11 cellular contexts compared by ENCODE assay signal in genomic region chr2:173874899-173875247, GRCh38.
DNase-seq lines count a peak whose midpoint lies in the region; ATAC-seq, FAIRE-seq and TF ChIP-seq lines count a peak whose summit lies in the region.
"Had no signal": no experiment of that assay in that cellular context is flagged by ENCODE, and none has a peak within 500 bp of the region (broad histone marks: within the 10 kb centered on the region; RNA-seq: fewer than 3 reads in every experiment).

No MANE protein-coding gene starts in this region.

- peaks cover 19 to 54% of the 10 kb centered on the region in 2 donors for H3K27me3 Mint-ChIP-seq in effector memory CD8-positive, alpha-beta T cell

- peak; percentile 76 for FAIRE-seq in GM12892 (lab: Jason Lieb, UNC)

- no peaks in the 10 kb centered on the region for H3K4me1 Mint-ChIP-seq in effector memory CD8-positive, alpha-beta T cell (ENCODE audit: low read depth in 2 of 2)

- no peak overlapping the region for H3K4me3 Mint-ChIP-seq in effector memory CD8-positive, alpha-beta T cell

- in situ Hi-C loops in GM13976 (cut with MboI; ENCODE audit: low sequenced_read_pairs, unreplicated experiment): no loop called here

- no peaks in the 10 kb centered on the region for H3K9me3 Mint-ChIP-seq in effector memory CD8-positive, alpha-beta T cell

- H3K36me3 ChIP-seq in right atrium auricular region: no peaks in the 10 kb centered on the region

- no peak overlapping the region for H3K27ac Mint-ChIP-seq in effector memory CD8-positive, alpha-beta T cell

- H3K27ac ChIP-seq in right atrium auricular region: no peak overlapping the region

- no peaks in the 10 kb centered on the region for H3K36me3 Mint-ChIP-seq in effector memory CD8-positive, alpha-beta T cell (ENCODE audit: insufficient read depth)

- DNase-seq in GM12892 (ENCODE audit: insufficient read length) (no peak), GM13976 (ENCODE audit: low spot score) (no peak), right atrium auricular region (ENCODE audit: low spot score) (no peak)
- no peak for DNase-seq in effector memory CD8-positive, alpha-beta T cell
- DNase-seq in activated CD4-positive, alpha-beta T cell treated with anti-CD3 and anti-CD28 coated beads, Interleukin-2, amount 50 U/mL, for 4 hours: no peak
- DNase-seq in activated naive CD4-positive, alpha-beta T cell (lab: John Stamatoyannopoulos, UW): no peak
- DNase-seq: amniotic stem cell, midbrain, NCI-H2029 had no signal

- no peaks in the 10 kb centered on the region for H3K9me3 ChIP-seq in right atrium auricular region

- TF ChIP-seq POLR2A in GM12892 (IDR thresholded peaks at IDR 0.05; ENCODE audit: low read depth, low read length): no peak

- no peaks in the 10 kb centered on the region for H3K27me3 ChIP-seq in right atrium auricular region

- no peak overlapping the region for H3K4me3 ChIP-seq in right atrium auricular region

- no peak for TF ChIP-seq CTCF in GM13976 (IDR thresholded peaks at IDR 0.05; ENCODE audit: borderline replicate concordance, control extremely low read depth, extremely low read depth, insufficient read depth, missing control alignments)
- TF ChIP-seq CTCF in right atrium auricular region (IDR thresholded peaks at IDR 0.05): no peak

- no peaks in the 10 kb centered on the region for H3K4me1 ChIP-seq in right atrium auricular region

- peak; percentile 82 for ATAC-seq in GM21360 (IDR thresholded peaks at IDR 0.05; ENCODE audit: unreplicated experiment)
- ATAC-seq in HG03135 (IDR thresholded peaks at IDR 0.05; ENCODE audit: unreplicated experiment): peak; percentile 78
- ATAC-seq in effector memory CD8-positive, alpha-beta T cell (replicated peaks): peak; percentile 36
